ENCODE assay signal across 12 cellular contexts in the genomic region with DNA sequence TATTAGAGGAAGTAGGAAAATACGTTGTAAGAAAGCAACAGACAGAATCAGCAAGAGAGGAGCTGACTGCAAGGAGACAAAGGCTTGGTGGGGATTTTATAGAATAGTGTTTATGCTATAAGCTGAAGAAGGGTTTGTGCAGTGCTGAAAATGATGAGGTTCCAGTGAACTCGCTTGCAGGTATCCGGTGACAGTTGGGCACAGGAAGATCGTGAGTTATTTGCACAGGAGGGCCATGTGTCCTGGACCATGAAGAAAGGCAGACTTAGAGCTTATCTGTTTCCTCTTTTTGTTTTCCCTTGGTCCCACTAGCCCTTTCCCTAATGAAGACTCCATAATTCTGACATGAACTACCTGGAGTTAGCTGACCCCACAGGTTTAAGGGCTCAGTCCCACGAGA.
"Had no signal": no experiment of that assay in that cellular context is flagged by ENCODE, and none has a peak within 500 bp of the region (broad histone marks: within the 10 kb centered on the region; RNA-seq: fewer than 3 reads in every experiment).

No MANE protein-coding gene starts in this region.

- H3K4me1 ChIP-seq: colonic mucosa, gastrocnemius medialis, heart right ventricle, left ventricle myocardium inferior, lower lobe of right lung had no signal

- DNase-seq: colonic mucosa; dermis blood vessel endothelial cell; gastrocnemius medialis; heart right ventricle; hypothalamus; left ventricle myocardium inferior; lower lobe of right lung; posterior cingulate gyrus; stimulated activated CD4-positive, alpha-beta T cell treated with anti-CD3 and anti-CD28 coated beads, Interleukin-12 subunit alpha, Interleukin-12 subunit beta, amount 100 ng/mL, for 4 hours; stimulated activated naive CD4-positive, alpha-beta T cell treated with Interleukin-2 at 50 U/mL for 16 hours; trophoblast cell had no signal

- H3K4me3 ChIP-seq: colonic mucosa, gastrocnemius medialis, heart right ventricle, left ventricle myocardium inferior, lower lobe of right lung, skin epidermis had no signal

- H3K9me3 ChIP-seq: colonic mucosa, gastrocnemius medialis, heart right ventricle, left ventricle myocardium inferior, lower lobe of right lung had no signal

- H3K36me3 ChIP-seq: colonic mucosa, gastrocnemius medialis, heart right ventricle, left ventricle myocardium inferior, lower lobe of right lung had no signal

- H3K27me3 ChIP-seq: colonic mucosa, gastrocnemius medialis had no signal

- H3K27ac ChIP-seq: colonic mucosa, gastrocnemius medialis, heart right ventricle, left ventricle myocardium inferior, lower lobe of right lung, skin epidermis had no signal
